8 cellular contexts compared by ENCODE assay signal in genomic region chrX:81120936-81121351, GRCh38.
DNase-seq lines count a peak whose midpoint lies in the region; ATAC-seq, FAIRE-seq and TF ChIP-seq lines count a peak whose summit lies in the region.

No MANE protein-coding gene starts in this region.

- dilution Hi-C loops in mammary epithelial cell (cut with HindIII; ENCODE audit: low sequenced_read_pairs) (no loop called here), keratinocyte (cut with MboI; ENCODE audit: extremely low pct_ligation_motif_present, low sequenced_read_pairs) (no loop called here)

- H3K9me3 ChIP-seq in SK-N-MC (ENCODE audit: low read depth, low read length) (no peaks in the 10 kb centered on the region), mammary epithelial cell (replicated peaks; ENCODE audit: insufficient read depth, low read length) (no peaks in the 10 kb centered on the region), keratinocyte (ENCODE audit: control insufficient read depth, low read depth, low read length) (no peaks in the 10 kb centered on the region), smooth muscle cell (replicated peaks; ENCODE audit: low read depth) (no peaks in the 10 kb centered on the region)

- peak overlapping the region; percentile 82 for H3K9ac ChIP-seq in SK-N-MC (ENCODE audit: insufficient read length)
- peak overlapping the region; percentile 40 for H3K9ac ChIP-seq in mammary epithelial cell (ENCODE audit: insufficient read depth, low read length)
- peak overlapping the region; percentile 59 for H3K9ac ChIP-seq in keratinocyte (ENCODE audit: control insufficient read depth, extremely low read depth, insufficient read depth, low read length)
- H3K9ac ChIP-seq in smooth muscle cell (ENCODE audit: low read depth): peak overlapping the region; percentile 58

- intact Hi-C loops in mammary epithelial cell (cut with micrococcal nuclease): loop anchor here (5.0 to 10.0 kb wide), 2 partner anchors 244 to 316 kb away; partner anchors contain the start of gene BRWD3

- H3K27ac ChIP-seq in HL-60 (replicated peaks) (peak overlapping the region; percentile 74), SK-N-MC (peak overlapping the region; percentile 92), mammary epithelial cell (ENCODE audit: insufficient read depth, low read depth, low read length) (no peak overlapping the region), keratinocyte (ENCODE audit: control insufficient read depth, insufficient read depth, low read length) (peak overlapping the region; percentile 10), smooth muscle cell (ENCODE audit: low read depth) (no peak overlapping the region)

- peak; percentile 57 for DNase-seq in EH (ENCODE audit: low read depth)
- peak; percentile 20 to 54 for DNase-seq in HL-60 (ENCODE audit: low read depth in 1 of 2, low spot score in 1 of 2)
- peak; percentile 14 for DNase-seq in SK-N-MC (ENCODE audit: low read depth, low spot score)
- DNase-seq in mammary epithelial cell: peak; percentile 50
- no peak for DNase-seq in keratinocyte (ENCODE audit: low read depth, low spot score)
- DNase-seq in smooth muscle cell (lab: John Stamatoyannopoulos, UW; ENCODE audit: unreplicated experiment): no peak
- no peak for DNase-seq in HuH-7 (ENCODE audit: low spot score)

- H4K20me1 ChIP-seq in mammary epithelial cell (ENCODE audit: insufficient read depth, low read length) (no peaks in the 10 kb centered on the region), keratinocyte (ENCODE audit: control insufficient read depth, extremely low read depth, insufficient read depth, low read length) (no peaks in the 10 kb centered on the region), smooth muscle cell (ENCODE audit: low read depth) (no peaks in the 10 kb centered on the region)

- H3K36me3 ChIP-seq in SK-N-MC (ENCODE audit: insufficient read depth, low read length): peaks cover 3% of the 10 kb centered on the region
- H3K36me3 ChIP-seq in mammary epithelial cell (ENCODE audit: insufficient read depth, low read length): no peaks in the 10 kb centered on the region
- no peaks in the 10 kb centered on the region for H3K36me3 ChIP-seq in keratinocyte (ENCODE audit: control insufficient read depth in 2 of 2, extremely low read depth in 1 of 2, insufficient read depth in 2 of 2, low read length in 2 of 2)
- H3K36me3 ChIP-seq in smooth muscle cell (ENCODE audit: low read depth): no peaks in the 10 kb centered on the region

- CTCF ChIA-PET in mammary epithelial cell (lab: Charles Lee; ENCODE audit: low non-redundant PET): interaction anchor here (0.5 to 0.6 kb wide), 2 partner anchors 244 to 257 kb away, joined by 4 to 5 read pairs; no protein-coding TSS in a partner anchor

- BruUV-seq in mammary epithelial cell (replicated peaks; lab: Mats Ljungman, UMichigan): no TSS peak

- H3K79me2 ChIP-seq in mammary epithelial cell (ENCODE audit: insufficient read depth, low read length) (no peaks in the 10 kb centered on the region), keratinocyte (ENCODE audit: control insufficient read depth, insufficient read depth, low read length) (no peaks in the 10 kb centered on the region), smooth muscle cell (ENCODE audit: low read depth) (no peaks in the 10 kb centered on the region)

- in situ Hi-C loops in mammary epithelial cell (cut with MboI; ENCODE audit: low sequenced_read_pairs in 2 of 2): loop anchor here in 1 of 2 donors (25.0 kb wide), 1 partner anchor 234 kb away; no protein-coding TSS in a partner anchor

- ATAC-seq in GM21367 (IDR thresholded peaks at IDR 0.05; ENCODE audit: unreplicated experiment): peak; percentile 61

- no peaks in the 10 kb centered on the region for H3K9me1 ChIP-seq in keratinocyte (ENCODE audit: control insufficient read depth, extremely low read depth, insufficient read depth, low read length)

- 13% methylated on average over 10 of the region's 12 CpGs for WGBS in mammary epithelial cell (ENCODE audit: low coverage, missing lambda C conversion rate)
- WGBS in smooth muscle cell (ENCODE audit: low lambda C conversion rate): 39% methylated on average over 12 of the region's 12 CpGs

- H3K4me1 ChIP-seq in mammary epithelial cell (ENCODE audit: insufficient read depth, low read length) (no peaks in the 10 kb centered on the region), keratinocyte (ENCODE audit: control insufficient read depth, extremely low read depth, insufficient read depth, low read length) (no peaks in the 10 kb centered on the region), smooth muscle cell (ENCODE audit: low read depth) (no peaks in the 10 kb centered on the region)

- H3F3A ChIP-seq in smooth muscle cell (ENCODE audit: low read depth): no peaks in the 10 kb centered on the region

- H3K4me2 ChIP-seq in mammary epithelial cell (ENCODE audit: insufficient read depth, low read depth, low read length) (peak overlapping the region; percentile 78), keratinocyte (ENCODE audit: control insufficient read depth, extremely low read depth, insufficient read depth, low read depth, low read length) (peak overlapping the region; percentile 91), smooth muscle cell (peak overlapping the region; percentile 77)

- peak overlapping the region; percentile 99 for H2AFZ ChIP-seq in mammary epithelial cell (ENCODE audit: low read depth, low read length)
- peak overlapping the region; percentile 65 for H2AFZ ChIP-seq in keratinocyte (ENCODE audit: control insufficient read depth, low read length)
- H2AFZ ChIP-seq in smooth muscle cell (ENCODE audit: low read depth): peak overlapping the region; percentile 85

- peak overlapping the region; percentile 61 for H3K4me3 ChIP-seq in HL-60 (replicated peaks; ENCODE audit: insufficient read depth, low read length)
- H3K4me3 ChIP-seq in SK-N-MC: peak overlapping the region; percentile 79
- peak overlapping the region; percentile 61 to 87 (median 66) for H3K4me3 ChIP-seq in mammary epithelial cell (replicated peaks in 1 of 3; ENCODE audit: insufficient read depth in 1 of 3, low read depth in 2 of 3, low read length in 3 of 3)
- peak overlapping the region; percentile 51 to 64 (median 57) for H3K4me3 ChIP-seq in keratinocyte (ENCODE audit: control insufficient read depth in 2 of 3, extremely low read depth in 1 of 3, insufficient read depth in 2 of 3, low read depth in 1 of 3, low read length in 3 of 3)
- peak overlapping the region; percentile 61 for H3K4me3 ChIP-seq in smooth muscle cell

- TF ChIP-seq CTCF in HL-60 (IDR thresholded peaks at IDR 0.05; ENCODE audit: insufficient read depth, low read length): peak; percentile 26
- TF ChIP-seq CTCF in mammary epithelial cell (conservative IDR thresholded peaks at IDR 0.05 in 1 of 2, IDR thresholded peaks at IDR 0.05 in 1 of 2; ENCODE audit: extremely low read depth in 1 of 2, insufficient read depth in 1 of 2, low read depth in 1 of 2, low read length in 2 of 2): peak; percentile 39 to 64
- peak; percentile 43 to 54 (median 53) for TF ChIP-seq CTCF in keratinocyte (optimal IDR thresholded peaks at IDR 0.05 in 1 of 3, IDR thresholded peaks at IDR 0.05 in 1 of 3, conservative IDR thresholded peaks at IDR 0.05 in 1 of 3; ENCODE audit: extremely low read depth in 1 of 3, insufficient read depth in 2 of 3, low read length in 3 of 3)
- TF ChIP-seq CTCF in smooth muscle cell (IDR thresholded peaks at IDR 0.05; ENCODE audit: borderline replicate concordance, insufficient read depth, poor library complexity, severe bottlenecking): peak; percentile 43

- H3K27me3 ChIP-seq in HL-60 (ENCODE audit: insufficient read depth, poor library complexity, severe bottlenecking) (no peaks in the 10 kb centered on the region), mammary epithelial cell (ENCODE audit: insufficient read depth, low read length) (no peaks in the 10 kb centered on the region), keratinocyte (ENCODE audit: control insufficient read depth, extremely low read depth, insufficient read depth, low read length) (peaks cover 4% of the 10 kb centered on the region), smooth muscle cell (ENCODE audit: low read depth) (peaks cover 26% of the 10 kb centered on the region)

- FAIRE-seq in keratinocyte (lab: Jason Lieb, UNC): no peak

Comparison
In these comparisons a context has a peak if more than half of its experiments do, and no peak if none do; other contexts are left out.
1. DNase-seq: peak in EH (single experiment), HL-60 (2 of 2), SK-N-MC (single experiment) and mammary epithelial cell (single experiment); none in keratinocyte (single experiment), smooth muscle cell (single experiment) and HuH-7 (single experiment).
2. H3K27ac ChIP-seq: peak in HL-60 (single experiment), SK-N-MC (single experiment) and keratinocyte (single experiment); none in mammary epithelial cell (single experiment) and smooth muscle cell (single experiment).
3. Peak in every context shown above with its lines, with median percentiles within 50 percentile points of each other: H3K4me3 ChIP-seq, CTCF ChIP-seq, H3K9ac ChIP-seq, H2AFZ ChIP-seq and H3K4me2 ChIP-seq.